ENCODE assay signal across 19 cellular contexts in genomic region chr9:129513856-129514496, GRCh38.
"Had no signal": no experiment of that assay in that cellular context is flagged by ENCODE, and none has a peak within 500 bp of the region (broad histone marks: within the 10 kb centered on the region; RNA-seq: fewer than 3 reads in every experiment).

No MANE protein-coding gene starts in this region.

- H3K4me3 ChIP-seq: K562 had no signal

- H3K9ac ChIP-seq: KMS-11, SK-N-SH had no signal

- DNase-seq: MM.1S, NCI-H1092 treated with DMSO at 0.1 percent for 48 hours, NCI-H1436, NCI-H187, NCI-H2029, NCI-H2081 treated with DMSO at 0.1 percent for 48 hours, NCI-H2171, NCI-H226, NCI-H446, NCI-H510A, NCI-H524 treated with DMSO at 0.1 percent for 48 hours, NCI-H69, NCI-H774, SK-N-SH had no signal

- ATAC-seq: K562, Panc1 had no signal

- H3K27ac ChIP-seq: HL-60, KMS-11, RWPE1 had no signal

- H3K4me2 ChIP-seq: KMS-11, SK-N-SH had no signal
